Comparison of ENCODE assay signal across 22 cellular contexts in the genomic region with DNA sequence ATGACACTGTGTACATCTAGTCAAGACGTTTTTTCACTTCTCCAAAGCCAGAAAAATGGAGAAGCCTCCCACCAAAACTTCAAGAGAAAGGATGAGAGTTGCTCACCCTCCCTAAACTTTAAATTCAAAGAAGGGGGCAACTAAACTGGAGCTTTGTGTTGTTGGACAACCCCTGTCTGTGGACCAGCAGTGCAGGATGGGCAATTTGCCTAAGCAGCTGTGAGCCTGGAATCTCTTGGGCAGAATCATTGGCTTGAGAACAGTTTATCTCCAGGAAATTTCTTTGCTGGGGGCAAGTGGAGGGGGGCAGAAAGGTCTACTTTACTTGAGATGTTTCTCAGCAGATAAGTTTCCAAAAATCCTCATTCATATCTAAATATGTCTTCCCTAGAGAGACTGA.
DNase-seq lines count a peak whose midpoint lies in the region; ATAC-seq and TF ChIP-seq lines count a peak whose summit lies in the region.
"Had no signal": no experiment of that assay in that cellular context is flagged by ENCODE, and none has a peak within 500 bp of the region (broad histone marks: within the 10 kb centered on the region; RNA-seq: fewer than 3 reads in every experiment).

No MANE protein-coding gene starts in this region.

- no peak overlapping the region for H3K27ac Mint-ChIP-seq in CD8-positive, alpha-beta memory T cell
- H3K27ac Mint-ChIP-seq: CD8-positive, alpha-beta T cell; GM23338 had no signal

- CTCF ChIA-PET in CD8-positive, alpha-beta memory T cell (lab: Charles Lee) = no interaction called here

- H3K4me1 ChIP-seq in left ventricle myocardium inferior = peaks cover 8% of the 10 kb centered on the region
- H3K4me1 ChIP-seq in CD8-positive, alpha-beta memory T cell (ENCODE audit: insufficient read depth, low read length) = no peaks in the 10 kb centered on the region

- intact Hi-C loops in left ventricle myocardium superior (cut with micrococcal nuclease) = no loop called here
- intact Hi-C loops in left ventricle myocardium inferior (cut with micrococcal nuclease) = no loop called here

- H3K36me3 Mint-ChIP-seq in CD8-positive, alpha-beta memory T cell = no peaks in the 10 kb centered on the region
- H3K36me3 Mint-ChIP-seq: CD8-positive, alpha-beta T cell had no signal

- POLR2A ChIA-PET in CD8-positive, alpha-beta memory T cell (lab: Charles Lee) = no interaction called here

- no peak overlapping the region for H3K4me3 Mint-ChIP-seq in CD8-positive, alpha-beta memory T cell
- H3K4me3 Mint-ChIP-seq: CD8-positive, alpha-beta T cell; GM23338; H9 had no signal

- H3K9me3 Mint-ChIP-seq in CD8-positive, alpha-beta memory T cell = peaks cover 0 to 5% (median 2%) of the 10 kb centered on the region in 5 donors

- H3K27me3 ChIP-seq in left ventricle myocardium inferior (ENCODE audit: low read depth) = no peaks in the 10 kb centered on the region
- no peaks in the 10 kb centered on the region for H3K27me3 ChIP-seq in CD8-positive, alpha-beta memory T cell (ENCODE audit: insufficient read depth, low read length, poor library complexity, severe bottlenecking)

- H3K9me3 ChIP-seq in left ventricle myocardium inferior (replicated peaks) = peaks cover 20% of the 10 kb centered on the region
- no peaks in the 10 kb centered on the region for H3K9me3 ChIP-seq in CD8-positive, alpha-beta memory T cell (ENCODE audit: low read length)

- no peaks in the 10 kb centered on the region for H3K4me1 Mint-ChIP-seq in CD8-positive, alpha-beta memory T cell
- H3K4me1 Mint-ChIP-seq: GM23338, H9 had no signal

- no peaks in the 10 kb centered on the region for H3K36me3 ChIP-seq in left ventricle myocardium inferior
- no peaks in the 10 kb centered on the region for H3K36me3 ChIP-seq in CD8-positive, alpha-beta memory T cell (ENCODE audit: insufficient read depth, low read length)

- TF ChIP-seq CTCF in left ventricle myocardium inferior (IDR thresholded peaks at IDR 0.05; ENCODE audit: borderline replicate concordance) = no peak
- TF ChIP-seq CTCF in fibroblast of the aortic adventitia (IDR thresholded peaks at IDR 0.05; ENCODE audit: insufficient read depth, low read length) = no peak

- ATAC-seq in left ventricle myocardium superior = peak; percentile 32
- ATAC-seq: CD8-positive, alpha-beta T cell; GM23338; HepG2; K562 had no signal

- no peak overlapping the region for H3K4me3 ChIP-seq in left ventricle myocardium inferior
- H3K4me3 ChIP-seq in fibroblast of the aortic adventitia (ENCODE audit: low read depth, low read length) = no peak overlapping the region
- no peak overlapping the region for H3K4me3 ChIP-seq in CD8-positive, alpha-beta memory T cell (ENCODE audit: low read length)
- H3K4me3 ChIP-seq: GM23338, K562 had no signal

- no peaks in the 10 kb centered on the region for H3K27me3 Mint-ChIP-seq in CD8-positive, alpha-beta memory T cell

- no peak overlapping the region for H3K27ac ChIP-seq in left ventricle myocardium inferior (replicated peaks)
- no peak overlapping the region for H3K27ac ChIP-seq in CD8-positive, alpha-beta memory T cell (ENCODE audit: low read depth, low read length)

- DNase-seq in left ventricle myocardium superior (no peak), left ventricle myocardium inferior (no peak), fibroblast of the aortic adventitia (ENCODE audit: low read depth) (peak; percentile 49), pons (ENCODE audit: low spot score) (peak; percentile 37), AG20443 (ENCODE audit: low spot score) (no peak), activated T-cell treated with anti-CD3 and anti-CD28 coated beads for 4 hours (no peak)
- no peak for DNase-seq in CD8-positive, alpha-beta memory T cell
- DNase-seq: AML-193; Calu3; CD8-positive, alpha-beta T cell; DMS79 treated with DMSO at 0.1 percent for 48 hours; GF-D8; H9; NCI-H2029; NCI-H446 treated with DMSO at 0.1 percent for 48 hours; NCI-H526; RPMI8226; SHP77; SW 1271 had no signal

Comparison
In these comparisons a context has a peak if more than half of its experiments do, and no peak if none do; other contexts are left out.
1. DNase-seq: peak in fibroblast of the aortic adventitia (single experiment) and pons (single experiment); none in left ventricle myocardium superior (single experiment), left ventricle myocardium inferior (single experiment), AG20443 (single experiment), CD8-positive, alpha-beta memory T cell (0 of 5) and activated T-cell treated with anti-CD3 and anti-CD28 coated beads for 4 hours (single experiment).